In genomic region chr2:152336103-152336853, GRCh38 we compare ENCODE assay signal across 1 cellular context.
TF ChIP-seq lines count a peak whose summit lies in the region.

No MANE protein-coding gene starts in this region.

TF ChIP-seq in HepG2, 621 proteins besides CTCF, POLR2A, EP300 and RAD21 (continued from another document and continues in another):
- TF ChIP-seq LRRFIP1 (CRISPR knock-in tag; conservative IDR thresholded peaks at IDR 0.05) = no peak
- peak; percentile 64 for TF ChIP-seq PHF8 (CRISPR knock-in tag; IDR thresholded peaks at IDR 0.05)
- TF ChIP-seq, protein P1, sequence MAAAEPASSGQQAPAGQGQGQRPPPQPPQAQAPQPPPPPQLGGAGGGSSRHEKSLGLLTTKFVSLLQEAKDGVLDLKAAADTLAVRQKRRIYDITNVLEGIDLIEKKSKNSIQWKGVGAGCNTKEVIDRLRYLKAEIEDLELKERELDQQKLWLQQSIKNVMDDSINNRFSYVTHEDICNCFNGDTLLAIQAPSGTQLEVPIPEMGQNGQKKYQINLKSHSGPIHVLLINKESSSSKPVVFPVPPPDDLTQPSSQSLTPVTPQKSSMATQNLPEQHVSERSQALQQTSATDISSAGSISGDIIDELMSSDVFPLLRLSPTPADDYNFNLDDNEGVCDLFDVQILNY (CRISPR knock-in tag; conservative IDR thresholded peaks at IDR 0.05) = no peak; the same call in 1 of the 2 replicates
- TF ChIP-seq ZNF775 (CRISPR knock-in tag; IDR thresholded peaks at IDR 0.05; ENCODE audit: borderline replicate concordance) = peak; percentile 14; the same call in 1 of the 2 replicates
- TF ChIP-seq TERF1 (CRISPR knock-in tag; IDR thresholded peaks at IDR 0.05) = no peak
- TF ChIP-seq ZNF230 (CRISPR knock-in tag; IDR thresholded peaks at IDR 0.05) = peak; percentile 40; the same call in 1 of the 2 replicates
- peak; percentile 3; the same call in 1 of the 2 replicates for TF ChIP-seq ARNT2 (CRISPR knock-in tag; IDR thresholded peaks at IDR 0.05; ENCODE audit: low read depth)
- TF ChIP-seq TSC22D2 (CRISPR knock-in tag; IDR thresholded peaks at IDR 0.05; ENCODE audit: borderline replicate concordance) = no peak
- TF ChIP-seq SRF (IDR thresholded peaks at IDR 0.05; ENCODE audit: low read depth, low read length) = no peak
- 0 out of 2 replicates have a peak, but pooled peaks have one; percentile 14 for TF ChIP-seq KLF12 (CRISPR knock-in tag; IDR thresholded peaks at IDR 0.05; ENCODE audit: borderline replicate concordance)
- TF ChIP-seq TCF7 (IDR thresholded peaks at IDR 0.05; ENCODE audit: low read depth) = no peak
- no peak for TF ChIP-seq ZNF101 (CRISPR knock-in tag; IDR thresholded peaks at IDR 0.05; ENCODE audit: borderline replicate concordance, low read depth)
- TF ChIP-seq, protein P2, sequence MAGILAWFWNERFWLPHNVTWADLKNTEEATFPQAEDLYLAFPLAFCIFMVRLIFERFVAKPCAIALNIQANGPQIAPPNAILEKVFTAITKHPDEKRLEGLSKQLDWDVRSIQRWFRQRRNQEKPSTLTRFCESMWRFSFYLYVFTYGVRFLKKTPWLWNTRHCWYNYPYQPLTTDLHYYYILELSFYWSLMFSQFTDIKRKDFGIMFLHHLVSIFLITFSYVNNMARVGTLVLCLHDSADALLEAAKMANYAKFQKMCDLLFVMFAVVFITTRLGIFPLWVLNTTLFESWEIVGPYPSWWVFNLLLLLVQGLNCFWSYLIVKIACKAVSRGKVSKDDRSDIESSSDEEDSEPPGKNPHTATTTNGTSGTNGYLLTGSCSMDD (CRISPR knock-in tag; IDR thresholded peaks at IDR 0.05) = no peak
- 0 out of 2 replicates have a peak, but pooled peaks have one; percentile 51 for TF ChIP-seq KAT7 (CRISPR knock-in tag; IDR thresholded peaks at IDR 0.05; ENCODE audit: borderline replicate concordance)
- 0 out of 2 replicates have a peak, but pooled peaks have one; percentile 51 for TF ChIP-seq MEF2D (CRISPR knock-in tag; IDR thresholded peaks at IDR 0.05)
- TF ChIP-seq SMARCE1 (IDR thresholded peaks at IDR 0.05; ENCODE audit: borderline replicate concordance) = no peak
- TF ChIP-seq KDM3A (CRISPR knock-in tag; IDR thresholded peaks at IDR 0.05; ENCODE audit: low read depth) = peak; percentile 42; the same call in 1 of the 2 replicates
- no peak for TF ChIP-seq ZBTB39 (CRISPR knock-in tag; IDR thresholded peaks at IDR 0.05)
- TF ChIP-seq MED1 (CRISPR knock-in tag; IDR thresholded peaks at IDR 0.05) = peak; percentile 41; the same call in 1 of the 2 replicates
- TF ChIP-seq, protein P3, sequence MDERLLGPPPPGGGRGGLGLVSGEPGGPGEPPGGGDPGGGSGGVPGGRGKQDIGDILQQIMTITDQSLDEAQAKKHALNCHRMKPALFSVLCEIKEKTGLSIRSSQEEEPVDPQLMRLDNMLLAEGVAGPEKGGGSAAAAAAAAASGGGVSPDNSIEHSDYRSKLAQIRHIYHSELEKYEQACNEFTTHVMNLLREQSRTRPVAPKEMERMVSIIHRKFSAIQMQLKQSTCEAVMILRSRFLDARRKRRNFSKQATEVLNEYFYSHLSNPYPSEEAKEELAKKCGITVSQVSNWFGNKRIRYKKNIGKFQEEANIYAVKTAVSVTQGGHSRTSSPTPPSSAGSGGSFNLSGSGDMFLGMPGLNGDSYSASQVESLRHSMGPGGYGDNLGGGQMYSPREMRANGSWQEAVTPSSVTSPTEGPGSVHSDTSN (CRISPR knock-in tag; IDR thresholded peaks at IDR 0.05) = no peak
- TF ChIP-seq ZC3H13 (CRISPR knock-in tag; IDR thresholded peaks at IDR 0.05) = peak; percentile 73
- no peak for TF ChIP-seq IKZF5 (CRISPR knock-in tag; IDR thresholded peaks at IDR 0.05)
- peak; percentile 72 for TF ChIP-seq ZNF292 (CRISPR knock-in tag; IDR thresholded peaks at IDR 0.05; ENCODE audit: borderline replicate concordance, low read depth)
- TF ChIP-seq ZBTB42 (CRISPR knock-in tag; IDR thresholded peaks at IDR 0.05) = peak; percentile 36; the same call in 1 of the 2 replicates
- TF ChIP-seq ZNF614 (CRISPR knock-in tag; IDR thresholded peaks at IDR 0.05; ENCODE audit: borderline replicate concordance) = no peak
- TF ChIP-seq SKI (IDR thresholded peaks at IDR 0.05; ENCODE audit: partially characterized antibody) = no peak
- TF ChIP-seq NR0B2 (CRISPR knock-in tag; IDR thresholded peaks at IDR 0.05) = no peak
- TF ChIP-seq ZNF260 (CRISPR knock-in tag; IDR thresholded peaks at IDR 0.05; ENCODE audit: borderline replicate concordance, low read depth) = no peak
- no peak for TF ChIP-seq ZBTB2 (CRISPR knock-in tag; IDR thresholded peaks at IDR 0.05; ENCODE audit: low read depth)
- TF ChIP-seq, protein P4, sequence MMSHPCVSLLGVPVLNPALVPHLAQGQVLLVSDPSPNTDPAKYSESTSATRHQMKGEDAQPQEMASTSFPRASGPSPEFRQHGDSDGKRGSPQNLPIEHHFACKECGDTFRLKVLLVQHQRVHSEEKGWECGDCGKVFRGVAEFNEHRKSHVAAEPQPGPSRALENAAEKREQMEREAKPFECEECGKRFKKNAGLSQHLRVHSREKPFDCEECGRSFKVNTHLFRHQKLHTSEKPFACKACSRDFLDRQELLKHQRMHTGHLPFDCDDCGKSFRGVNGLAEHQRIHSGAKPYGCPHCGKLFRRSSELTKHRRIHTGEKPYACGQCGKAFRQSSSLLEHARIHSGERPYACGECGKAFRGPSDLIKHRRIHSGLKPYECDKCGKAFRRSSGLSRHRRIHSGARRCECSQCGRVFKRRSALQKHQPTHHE (CRISPR knock-in tag; IDR thresholded peaks at IDR 0.05; ENCODE audit: borderline replicate concordance) = 0 out of 2 replicates have a peak, but pooled peaks have one; percentile 37
- TF ChIP-seq ZFP1 (CRISPR knock-in tag; IDR thresholded peaks at IDR 0.05) = no peak
- no peak for TF ChIP-seq CBFB (CRISPR knock-in tag; IDR thresholded peaks at IDR 0.05)
- peak; percentile 70 for TF ChIP-seq MYC (CRISPR knock-in tag; IDR thresholded peaks at IDR 0.05; ENCODE audit: borderline replicate concordance)
- TF ChIP-seq, protein P5, sequence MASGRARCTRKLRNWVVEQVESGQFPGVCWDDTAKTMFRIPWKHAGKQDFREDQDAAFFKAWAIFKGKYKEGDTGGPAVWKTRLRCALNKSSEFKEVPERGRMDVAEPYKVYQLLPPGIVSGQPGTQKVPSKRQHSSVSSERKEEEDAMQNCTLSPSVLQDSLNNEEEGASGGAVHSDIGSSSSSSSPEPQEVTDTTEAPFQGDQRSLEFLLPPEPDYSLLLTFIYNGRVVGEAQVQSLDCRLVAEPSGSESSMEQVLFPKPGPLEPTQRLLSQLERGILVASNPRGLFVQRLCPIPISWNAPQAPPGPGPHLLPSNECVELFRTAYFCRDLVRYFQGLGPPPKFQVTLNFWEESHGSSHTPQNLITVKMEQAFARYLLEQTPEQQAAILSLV (CRISPR knock-in tag; IDR thresholded peaks at IDR 0.05; ENCODE audit: borderline replicate concordance) = no peak
- TF ChIP-seq ZFP62 (CRISPR knock-in tag; IDR thresholded peaks at IDR 0.05) = no peak
- no peak for TF ChIP-seq XRCC5 (optimal IDR thresholded peaks at IDR 0.05; ENCODE audit: low read length)
- TF ChIP-seq ZNF569 (CRISPR knock-in tag; IDR thresholded peaks at IDR 0.05; ENCODE audit: borderline replicate concordance) = no peak
- TF ChIP-seq SMAD3 (CRISPR knock-in tag; IDR thresholded peaks at IDR 0.05) = no peak
- TF ChIP-seq HMG20A (CRISPR knock-in tag; IDR thresholded peaks at IDR 0.05; ENCODE audit: borderline replicate concordance) = no peak
- no peak for TF ChIP-seq DZIP1 (CRISPR knock-in tag; IDR thresholded peaks at IDR 0.05)
- no peak for TF ChIP-seq ZFP36 (IDR thresholded peaks at IDR 0.05; ENCODE audit: borderline replicate concordance, low read depth, low read length, partially characterized antibody)
- TF ChIP-seq ZNF333 (CRISPR knock-in tag; IDR thresholded peaks at IDR 0.05; ENCODE audit: borderline replicate concordance) = no peak
